ENCODE assay signal across 14 cellular contexts in genomic region chr18:14543446-14543964, GRCh38. TPM values are rescaled to one million over a fixed set of nuclear protein-coding genes. Genes with fewer than 3 reads are reported as not detected.
"Had no signal": no experiment of that assay in that cellular context is flagged by ENCODE, and none has a peak within 500 bp of the region (broad histone marks: within the 10 kb centered on the region; RNA-seq: fewer than 3 reads in every experiment).

TSS of gene POTEC (minus strand) at chr18:14543600. CDS start at chr18:14543146, 454 bp downstream.

RNA-seq across cellular contexts. Expression of gene POTEC, which starts in this region (rescaled TPM):
- total RNA-seq: activated B cell treated with CpG ODN at 0.5 μM for 24 hours; activated CD4-positive, alpha-beta memory T cell treated with anti-CD3 and anti-CD28 coated beads for 36 hours; activated CD4-positive, alpha-beta memory T cell treated with anti-CD3 and anti-CD28 coated beads, Interleukin-2, amount 10 ng/mL, durations not matched to agents 7 days and 5 days; activated CD4-positive, alpha-beta T cell treated with anti-CD3 and anti-CD28 coated beads for 36 hours; activated CD4-positive, alpha-beta T cell treated with anti-CD3 and anti-CD28 coated beads, Interleukin-2, amount 10 ng/mL, durations not matched to agents 24 days and 14 days; activated CD4-positive, alpha-beta T cell treated with anti-CD3 and anti-CD28 coated beads, Interleukin-2, amount 10 ng/mL, durations not matched to agents 7 days and 5 days; activated CD8-positive, alpha-beta memory T cell treated with anti-CD3 and anti-CD28 coated beads for 36 hours; activated CD8-positive, alpha-beta memory T cell treated with anti-CD3 and anti-CD28 coated beads, Interleukin-2, amount 10 ng/mL, durations not matched to agents 7 days and 5 days; activated CD8-positive, alpha-beta T cell treated with anti-CD3 and anti-CD28 coated beads for 36 hours; activated CD8-positive, alpha-beta T cell treated with anti-CD3 and anti-CD28 coated beads, Interleukin-2, amount 10 ng/mL, durations not matched to agents 7 days and 5 days; T-helper 1 cell treated with Interleukin-12 subunit alpha and Interleukin-12 subunit beta and Interleukin-4 antibody, amounts not matched to agents 30 ng/mL and 1 ng/mL, for 36 hours; T-helper 17 cell; T-helper 2 cell treated with Interferon-gamma antibody and Interleukin-4, amounts not matched to agents 100 ng/mL and 5 ng/mL, for 36 hours; WTC11 had no signal
